ENCODE assay signal across 1 cellular context in genomic region chr1:1619917-1620361, GRCh38.
TF ChIP-seq lines count a peak whose summit lies in the region.

No MANE protein-coding gene starts in this region.

TF ChIP-seq in HepG2, 621 proteins besides CTCF, POLR2A, EP300 and RAD21 (continues in another document):
- TF ChIP-seq IRF2 (CRISPR knock-in tag; IDR thresholded peaks at IDR 0.05) (no peak), NCOA5 (CRISPR knock-in tag; IDR thresholded peaks at IDR 0.05) (no peak), ZFX (CRISPR knock-in tag; IDR thresholded peaks at IDR 0.05; ENCODE audit: low read depth) (no peak), SIX1 (CRISPR knock-in tag; IDR thresholded peaks at IDR 0.05; ENCODE audit: borderline replicate concordance) (no peak), SPEN (CRISPR knock-in tag; IDR thresholded peaks at IDR 0.05; ENCODE audit: low read depth) (no peak), WIZ (CRISPR knock-in tag; IDR thresholded peaks at IDR 0.05) (no peak), ZNF747 (CRISPR knock-in tag; IDR thresholded peaks at IDR 0.05; ENCODE audit: borderline replicate concordance) (no peak), DZIP1 (CRISPR knock-in tag; IDR thresholded peaks at IDR 0.05) (no peak), STAG1 (CRISPR knock-in tag; IDR thresholded peaks at IDR 0.05) (peak; percentile 71), SP2 (CRISPR knock-in tag; IDR thresholded peaks at IDR 0.05) (no peak), SAP130 (CRISPR knock-in tag; IDR thresholded peaks at IDR 0.05; ENCODE audit: low read depth) (0 out of 2 replicates have a peak, but pooled peaks have one; percentile 15), LRRFIP1 (CRISPR knock-in tag; conservative IDR thresholded peaks at IDR 0.05) (no peak), ZKSCAN1 (IDR thresholded peaks at IDR 0.05; ENCODE audit: low read length) (no peak), ZNF687 (CRISPR knock-in tag; IDR thresholded peaks at IDR 0.05) (peak; percentile 36; the same call in 1 of the 2 replicates), KDM1A (CRISPR knock-in tag; IDR thresholded peaks at IDR 0.05) (no peak), AHR (CRISPR knock-in tag; IDR thresholded peaks at IDR 0.05) (no peak), BRF2 (CRISPR knock-in tag; IDR thresholded peaks at IDR 0.05) (no peak), NR3C1 (CRISPR knock-in tag; IDR thresholded peaks at IDR 0.05) (no peak), ZNF737 (CRISPR knock-in tag; IDR thresholded peaks at IDR 0.05; ENCODE audit: borderline replicate concordance) (no peak), ZNF207 (IDR thresholded peaks at IDR 0.05; ENCODE audit: borderline replicate concordance) (no peak), SP4 (CRISPR knock-in tag; IDR thresholded peaks at IDR 0.05) (no peak), SALL1 (CRISPR knock-in tag; IDR thresholded peaks at IDR 0.05) (peak; percentile 27; the same call in 1 of the 2 replicates), SKI (IDR thresholded peaks at IDR 0.05; ENCODE audit: partially characterized antibody) (no peak), HNRNPK (IDR thresholded peaks at IDR 0.05; ENCODE audit: low read depth, low read length, poor library complexity, severe bottlenecking) (no peak), FOXO1 (CRISPR knock-in tag; IDR thresholded peaks at IDR 0.05) (no peak), GABPA (IDR thresholded peaks at IDR 0.05; ENCODE audit: low read depth, low read length) (no peak), GABPA (CRISPR knock-in tag; IDR thresholded peaks at IDR 0.05; ENCODE audit: low read depth) (no peak)
- TF ChIP-seq, protein P1, sequence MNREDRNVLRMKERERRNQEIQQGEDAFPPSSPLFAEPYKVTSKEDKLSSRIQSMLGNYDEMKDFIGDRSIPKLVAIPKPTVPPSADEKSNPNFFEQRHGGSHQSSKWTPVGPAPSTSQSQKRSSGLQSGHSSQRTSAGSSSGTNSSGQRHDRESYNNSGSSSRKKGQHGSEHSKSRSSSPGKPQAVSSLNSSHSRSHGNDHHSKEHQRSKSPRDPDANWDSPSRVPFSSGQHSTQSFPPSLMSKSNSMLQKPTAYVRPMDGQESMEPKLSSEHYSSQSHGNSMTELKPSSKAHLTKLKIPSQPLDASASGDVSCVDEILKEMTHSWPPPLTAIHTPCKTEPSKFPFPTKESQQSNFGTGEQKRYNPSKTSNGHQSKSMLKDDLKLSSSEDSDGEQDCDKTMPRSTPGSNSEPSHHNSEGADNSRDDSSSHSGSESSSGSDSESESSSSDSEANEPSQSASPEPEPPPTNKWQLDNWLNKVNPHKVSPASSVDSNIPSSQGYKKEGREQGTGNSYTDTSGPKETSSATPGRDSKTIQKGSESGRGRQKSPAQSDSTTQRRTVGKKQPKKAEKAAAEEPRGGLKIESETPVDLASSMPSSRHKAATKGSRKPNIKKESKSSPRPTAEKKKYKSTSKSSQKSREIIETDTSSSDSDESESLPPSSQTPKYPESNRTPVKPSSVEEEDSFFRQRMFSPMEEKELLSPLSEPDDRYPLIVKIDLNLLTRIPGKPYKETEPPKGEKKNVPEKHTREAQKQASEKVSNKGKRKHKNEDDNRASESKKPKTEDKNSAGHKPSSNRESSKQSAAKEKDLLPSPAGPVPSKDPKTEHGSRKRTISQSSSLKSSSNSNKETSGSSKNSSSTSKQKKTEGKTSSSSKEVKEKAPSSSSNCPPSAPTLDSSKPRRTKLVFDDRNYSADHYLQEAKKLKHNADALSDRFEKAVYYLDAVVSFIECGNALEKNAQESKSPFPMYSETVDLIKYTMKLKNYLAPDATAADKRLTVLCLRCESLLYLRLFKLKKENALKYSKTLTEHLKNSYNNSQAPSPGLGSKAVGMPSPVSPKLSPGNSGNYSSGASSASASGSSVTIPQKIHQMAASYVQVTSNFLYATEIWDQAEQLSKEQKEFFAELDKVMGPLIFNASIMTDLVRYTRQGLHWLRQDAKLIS (CRISPR knock-in tag; IDR thresholded peaks at IDR 0.05), result no peak
- TF ChIP-seq, protein P2, sequence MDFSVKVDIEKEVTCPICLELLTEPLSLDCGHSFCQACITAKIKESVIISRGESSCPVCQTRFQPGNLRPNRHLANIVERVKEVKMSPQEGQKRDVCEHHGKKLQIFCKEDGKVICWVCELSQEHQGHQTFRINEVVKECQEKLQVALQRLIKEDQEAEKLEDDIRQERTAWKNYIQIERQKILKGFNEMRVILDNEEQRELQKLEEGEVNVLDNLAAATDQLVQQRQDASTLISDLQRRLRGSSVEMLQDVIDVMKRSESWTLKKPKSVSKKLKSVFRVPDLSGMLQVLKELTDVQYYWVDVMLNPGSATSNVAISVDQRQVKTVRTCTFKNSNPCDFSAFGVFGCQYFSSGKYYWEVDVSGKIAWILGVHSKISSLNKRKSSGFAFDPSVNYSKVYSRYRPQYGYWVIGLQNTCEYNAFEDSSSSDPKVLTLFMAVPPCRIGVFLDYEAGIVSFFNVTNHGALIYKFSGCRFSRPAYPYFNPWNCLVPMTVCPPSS (IDR thresholded peaks at IDR 0.05), result no peak
- TF ChIP-seq, protein P3, sequence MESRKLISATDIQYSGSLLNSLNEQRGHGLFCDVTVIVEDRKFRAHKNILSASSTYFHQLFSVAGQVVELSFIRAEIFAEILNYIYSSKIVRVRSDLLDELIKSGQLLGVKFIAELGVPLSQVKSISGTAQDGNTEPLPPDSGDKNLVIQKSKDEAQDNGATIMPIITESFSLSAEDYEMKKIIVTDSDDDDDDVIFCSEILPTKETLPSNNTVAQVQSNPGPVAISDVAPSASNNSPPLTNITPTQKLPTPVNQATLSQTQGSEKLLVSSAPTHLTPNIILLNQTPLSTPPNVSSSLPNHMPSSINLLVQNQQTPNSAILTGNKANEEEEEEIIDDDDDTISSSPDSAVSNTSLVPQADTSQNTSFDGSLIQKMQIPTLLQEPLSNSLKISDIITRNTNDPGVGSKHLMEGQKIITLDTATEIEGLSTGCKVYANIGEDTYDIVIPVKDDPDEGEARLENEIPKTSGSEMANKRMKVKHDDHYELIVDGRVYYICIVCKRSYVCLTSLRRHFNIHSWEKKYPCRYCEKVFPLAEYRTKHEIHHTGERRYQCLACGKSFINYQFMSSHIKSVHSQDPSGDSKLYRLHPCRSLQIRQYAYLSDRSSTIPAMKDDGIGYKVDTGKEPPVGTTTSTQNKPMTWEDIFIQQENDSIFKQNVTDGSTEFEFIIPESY (CRISPR knock-in tag; IDR thresholded peaks at IDR 0.05), result peak; percentile 66
- TF ChIP-seq, protein P4, sequence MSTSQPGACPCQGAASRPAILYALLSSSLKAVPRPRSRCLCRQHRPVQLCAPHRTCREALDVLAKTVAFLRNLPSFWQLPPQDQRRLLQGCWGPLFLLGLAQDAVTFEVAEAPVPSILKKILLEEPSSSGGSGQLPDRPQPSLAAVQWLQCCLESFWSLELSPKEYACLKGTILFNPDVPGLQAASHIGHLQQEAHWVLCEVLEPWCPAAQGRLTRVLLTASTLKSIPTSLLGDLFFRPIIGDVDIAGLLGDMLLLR (CRISPR knock-in tag; IDR thresholded peaks at IDR 0.05), result no peak
- TF ChIP-seq, protein P5, sequence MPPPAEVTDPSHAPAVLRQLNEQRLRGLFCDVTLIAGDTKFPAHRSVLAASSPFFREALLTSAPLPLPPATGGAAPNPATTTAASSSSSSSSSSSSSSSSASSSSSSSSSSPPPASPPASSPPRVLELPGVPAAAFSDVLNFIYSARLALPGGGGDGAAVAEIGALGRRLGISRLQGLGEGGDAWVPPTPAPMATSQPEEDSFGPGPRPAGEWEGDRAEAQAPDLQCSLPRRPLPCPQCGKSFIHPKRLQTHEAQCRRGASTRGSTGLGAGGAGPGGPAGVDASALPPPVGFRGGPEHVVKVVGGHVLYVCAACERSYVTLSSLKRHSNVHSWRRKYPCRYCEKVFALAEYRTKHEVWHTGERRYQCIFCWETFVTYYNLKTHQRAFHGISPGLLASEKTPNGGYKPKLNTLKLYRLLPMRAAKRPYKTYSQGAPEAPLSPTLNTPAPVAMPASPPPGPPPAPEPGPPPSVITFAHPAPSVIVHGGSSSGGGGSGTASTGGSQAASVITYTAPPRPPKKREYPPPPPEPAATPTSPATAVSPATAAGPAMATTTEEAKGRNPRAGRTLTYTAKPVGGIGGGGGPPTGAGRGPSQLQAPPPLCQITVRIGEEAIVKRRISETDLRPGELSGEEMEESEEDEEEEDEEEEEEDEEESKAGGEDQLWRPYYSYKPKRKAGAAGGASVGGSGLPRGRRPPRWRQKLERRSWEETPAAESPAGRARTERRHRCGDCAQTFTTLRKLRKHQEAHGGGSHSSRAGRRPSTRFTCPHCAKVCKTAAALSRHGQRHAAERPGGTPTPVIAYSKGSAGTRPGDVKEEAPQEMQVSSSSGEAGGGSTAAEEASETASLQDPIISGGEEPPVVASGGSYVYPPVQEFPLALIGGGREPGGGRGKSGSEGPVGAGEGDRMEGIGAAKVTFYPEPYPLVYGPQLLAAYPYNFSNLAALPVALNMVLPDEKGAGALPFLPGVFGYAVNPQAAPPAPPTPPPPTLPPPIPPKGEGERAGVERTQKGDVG (CRISPR knock-in tag; IDR thresholded peaks at IDR 0.05; ENCODE audit: borderline replicate concordance), result no peak
- TF ChIP-seq, protein P6, sequence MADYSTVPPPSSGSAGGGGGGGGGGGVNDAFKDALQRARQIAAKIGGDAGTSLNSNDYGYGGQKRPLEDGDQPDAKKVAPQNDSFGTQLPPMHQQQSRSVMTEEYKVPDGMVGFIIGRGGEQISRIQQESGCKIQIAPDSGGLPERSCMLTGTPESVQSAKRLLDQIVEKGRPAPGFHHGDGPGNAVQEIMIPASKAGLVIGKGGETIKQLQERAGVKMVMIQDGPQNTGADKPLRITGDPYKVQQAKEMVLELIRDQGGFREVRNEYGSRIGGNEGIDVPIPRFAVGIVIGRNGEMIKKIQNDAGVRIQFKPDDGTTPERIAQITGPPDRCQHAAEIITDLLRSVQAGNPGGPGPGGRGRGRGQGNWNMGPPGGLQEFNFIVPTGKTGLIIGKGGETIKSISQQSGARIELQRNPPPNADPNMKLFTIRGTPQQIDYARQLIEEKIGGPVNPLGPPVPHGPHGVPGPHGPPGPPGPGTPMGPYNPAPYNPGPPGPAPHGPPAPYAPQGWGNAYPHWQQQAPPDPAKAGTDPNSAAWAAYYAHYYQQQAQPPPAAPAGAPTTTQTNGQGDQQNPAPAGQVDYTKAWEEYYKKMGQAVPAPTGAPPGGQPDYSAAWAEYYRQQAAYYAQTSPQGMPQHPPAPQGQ (CRISPR knock-in tag; IDR thresholded peaks at IDR 0.05; ENCODE audit: borderline replicate concordance), result no peak
